Comparison of ENCODE assay signal across 9 cellular contexts in the genomic region with DNA sequence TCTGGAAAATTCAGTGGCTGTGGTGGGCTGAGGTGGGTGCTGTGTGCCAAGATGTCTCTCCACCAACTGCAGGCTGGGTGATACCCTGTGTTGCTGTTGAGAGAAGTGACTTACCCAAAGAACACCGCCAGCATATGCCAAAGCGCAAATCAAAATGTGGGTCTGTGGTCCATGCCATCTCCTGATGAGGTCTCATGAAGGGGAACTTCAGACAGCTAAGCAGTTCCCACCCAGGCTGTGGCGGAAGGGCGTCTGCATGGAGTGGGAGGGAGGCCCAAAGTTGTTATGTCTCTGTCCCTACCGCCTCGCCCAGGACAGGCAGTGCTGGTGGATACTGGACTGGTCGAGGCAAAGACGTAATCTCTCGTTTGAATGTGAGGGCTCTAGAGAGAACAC.
DNase-seq lines count a peak whose midpoint lies in the region; ATAC-seq, FAIRE-seq and TF ChIP-seq lines count a peak whose summit lies in the region.
"Had no signal": no experiment of that assay in that cellular context is flagged by ENCODE, and none has a peak within 500 bp of the region (broad histone marks: within the 10 kb centered on the region; RNA-seq: fewer than 3 reads in every experiment).

No MANE protein-coding gene starts in this region.

- H2AK5ac ChIP-seq in IMR-90 (ENCODE audit: low read depth, low read length) = peak overlapping the region; percentile 76

- no peaks in the 10 kb centered on the region for H3K36me3 ChIP-seq in CD8-positive, alpha-beta T cell (ENCODE audit: insufficient read depth, low read length)
- H3K36me3 ChIP-seq in IMR-90 (ENCODE audit: control insufficient read depth, insufficient read depth, low read length) (no peaks in the 10 kb centered on the region), K562 (ENCODE audit: control insufficient read depth, insufficient read depth, low read length) (no peaks in the 10 kb centered on the region)

- in situ Hi-C loops in IMR-90 (cut with MboI; ENCODE audit: low sequenced_read_pairs) = no loop called here
- in situ Hi-C loops in K562 (cut with MboI) = no loop called here

- ATAC-seq in CD8-positive, alpha-beta T cell = peak; percentile 25
- ATAC-seq in IMR-90 (ENCODE audit: low read depth) (no peak), K562 (no peak), GM18907 (IDR thresholded peaks at IDR 0.05; ENCODE audit: unreplicated experiment) (no peak)
- ATAC-seq in naive thymus-derived CD8-positive, alpha-beta T cell = peak; percentile 16 to 17

- no peak overlapping the region for H4K5ac ChIP-seq in IMR-90 (ENCODE audit: low read depth, low read length)

- H2AFZ ChIP-seq in IMR-90 (replicated peaks; ENCODE audit: low read length, poor library complexity) = peak overlapping the region; percentile 82
- H2AFZ ChIP-seq in K562 (ENCODE audit: low read depth, low read length) = 0 out of 2 replicates have a peak overlapping the region, but pooled peaks have one; percentile 32

- H2BK120ac ChIP-seq in IMR-90 (ENCODE audit: low read depth, low read length) = peak overlapping the region; percentile 56; the same call in 1 of the 2 replicates

- H3K4me1 ChIP-seq in CD8-positive, alpha-beta T cell (ENCODE audit: insufficient read depth, low read length) = peaks cover 24% of the 10 kb centered on the region
- H3K4me1 ChIP-seq in IMR-90 (ENCODE audit: control insufficient read depth, insufficient read depth, low read length) = peaks cover 6% of the 10 kb centered on the region; the same call in 1 of the 2 replicates
- peaks cover 52 to 56% of the 10 kb centered on the region in 2 experiments for H3K4me1 ChIP-seq in K562 (replicated peaks in 1 of 2; ENCODE audit: control insufficient read depth in 2 of 2, insufficient read depth in 2 of 2, low read length in 2 of 2)

- intact Hi-C loops in CD8-positive, alpha-beta T cell (cut with DNase I, micrococcal nuclease) = loop anchor here in 1 of 2 experiments (10.0 kb wide), 1 partner anchor 73 kb away; a partner anchor contains a TSS
- intact Hi-C loops in IMR-90 (cut with micrococcal nuclease) (no loop called here), K562 (cut with micrococcal nuclease) (loop anchor here (5.0 kb wide), 1 partner anchor 70 kb away; a partner anchor contains a TSS), dorsolateral prefrontal cortex (cut with DNase I) (no loop called here)

- H3K36me3 Mint-ChIP-seq in CD8-positive, alpha-beta T cell = peaks cover 31% of the 10 kb centered on the region
- peaks cover 4 to 27% (median 14%) of the 10 kb centered on the region in 3 donors for H3K36me3 Mint-ChIP-seq in naive thymus-derived CD8-positive, alpha-beta T cell

- H2BK5ac ChIP-seq in IMR-90 (ENCODE audit: low read depth, low read length, poor library complexity, severe bottlenecking) = peak overlapping the region; percentile 74

- H3K27ac Mint-ChIP-seq in CD8-positive, alpha-beta T cell = peak overlapping the region; percentile 91
- H3K27ac Mint-ChIP-seq in naive thymus-derived CD8-positive, alpha-beta T cell = peak overlapping the region; percentile 0 to 97 (median 86)

- peaks cover 0 to 11% of the 10 kb centered on the region in 2 experiments; a peak in 2 of 4 replicates for H3K79me1 ChIP-seq in IMR-90 (ENCODE audit: low read depth in 1 of 2, low read length in 2 of 2)

- H3K18ac ChIP-seq in IMR-90 (ENCODE audit: low read depth, low read length) = no peak overlapping the region

- H3K4me3 ChIP-seq in CD8-positive, alpha-beta T cell (ENCODE audit: low read depth, low read length) = no peak overlapping the region
- H3K4me3 ChIP-seq in IMR-90 (ENCODE audit: insufficient read depth, low read depth, low read length) (no peak overlapping the region), K562 (no peak overlapping the region), dorsolateral prefrontal cortex (no peak overlapping the region)
- H3K4me3 ChIP-seq: SK-N-MC had no signal

- H3K9me3 ChIP-seq in CD8-positive, alpha-beta T cell (ENCODE audit: low read length) = no peaks in the 10 kb centered on the region
- H3K9me3 ChIP-seq in IMR-90 (ENCODE audit: control insufficient read depth, insufficient read depth, low read length) (no peaks in the 10 kb centered on the region), K562 (replicated peaks; ENCODE audit: control insufficient read depth, insufficient read depth, low read depth, low read length) (no peaks in the 10 kb centered on the region)

- TF ChIP-seq CTCF in CD8-positive, alpha-beta T cell (IDR thresholded peaks at IDR 0.05) = no peak
- no peak for TF ChIP-seq CTCF in IMR-90 (conservative IDR thresholded peaks at IDR 0.05; ENCODE audit: low read depth, low read length)
- no peak for TF ChIP-seq CTCF in K562 (IDR thresholded peaks at IDR 0.05 in 2 of 3, conservative IDR thresholded peaks at IDR 0.05 in 1 of 3; ENCODE audit: insufficient read depth in 2 of 3, low read depth in 1 of 3, low read length in 3 of 3)
- no peak for TF ChIP-seq CTCF in dorsolateral prefrontal cortex (IDR thresholded peaks at IDR 0.05 in 54 of 56, conservative IDR thresholded peaks at IDR 0.05 in 2 of 56; ENCODE audit: low read depth in 1 of 56, partially characterized antibody in 56 of 56)

- peak overlapping the region; percentile 52 to 75; a peak in 3 of 4 replicates for H4K8ac ChIP-seq in IMR-90 (ENCODE audit: low read depth in 2 of 2, low read length in 2 of 2)

- BruUV-seq in IMR-90 (replicated peaks; lab: Mats Ljungman, UMichigan) = no TSS peak
- BruUV-seq in K562 (replicated peaks; lab: Mats Ljungman, UMichigan) = no TSS peak

- H3K4ac ChIP-seq in IMR-90 (ENCODE audit: low read depth, low read length) = peak overlapping the region; percentile 66

- H3K4me2 ChIP-seq in IMR-90 (ENCODE audit: low read depth, low read length) (no peak overlapping the region), K562 (ENCODE audit: insufficient read depth, low read length) (peak overlapping the region; percentile 38; the same call in 1 of the 2 replicates)

- H3K27me3 ChIP-seq in CD8-positive, alpha-beta T cell (ENCODE audit: insufficient read depth, low read length) = no peaks in the 10 kb centered on the region
- no peaks in the 10 kb centered on the region for H3K27me3 ChIP-seq in IMR-90 (ENCODE audit: control insufficient read depth, insufficient read depth, low read length)
- H3K27me3 ChIP-seq in K562 (ENCODE audit: control insufficient read depth in 2 of 2, insufficient read depth in 2 of 2, low read length in 2 of 2) = no peaks in the 10 kb centered on the region
- no peaks in the 10 kb centered on the region for H3K27me3 ChIP-seq in dorsolateral prefrontal cortex

- H2BK20ac ChIP-seq in IMR-90 (ENCODE audit: low read depth, low read length) = 0 out of 2 replicates have a peak overlapping the region, but pooled peaks have one; percentile 36

- no peak for TF ChIP-seq EP300 in K562 (IDR thresholded peaks at IDR 0.05; ENCODE audit: low read length)

- H3K14ac ChIP-seq in IMR-90 (replicated peaks; ENCODE audit: low read depth, low read length) = peak overlapping the region; percentile 44; the same call in 1 of the 2 replicates

- FAIRE-seq in K562 (lab: Jason Lieb, UNC) = no peak

- peak overlapping the region; percentile 53 for H4K91ac ChIP-seq in IMR-90 (ENCODE audit: insufficient read depth, low read depth, low read length)

- H3K27ac ChIP-seq in CD8-positive, alpha-beta T cell (ENCODE audit: low read depth, low read length) = no peak overlapping the region
- H3K27ac ChIP-seq in IMR-90 (ENCODE audit: insufficient read depth, low read length) = no peak overlapping the region
- peak overlapping the region; percentile 93 for H3K27ac ChIP-seq in K562 (ENCODE audit: extremely low read depth, low read depth, low read length)
- H3K27ac ChIP-seq in dorsolateral prefrontal cortex = peak overlapping the region in 4 of 59 donors; percentile 3 to 35 (median 7)
- H3K27ac ChIP-seq: SK-N-MC had no signal

- peak overlapping the region; percentile 16; the same call in 1 of the 3 replicates for H2BK15ac ChIP-seq in IMR-90 (ENCODE audit: low read depth, low read length)

- H3K9ac ChIP-seq in IMR-90 (ENCODE audit: low read depth, low read length) (no peak overlapping the region), K562 (ENCODE audit: insufficient read depth in 1 of 2, low read depth in 2 of 2, low read length in 2 of 2) (peak overlapping the region; percentile 69 to 83; a peak in 3 of 4 replicates)

- no peak overlapping the region for H3K23ac ChIP-seq in IMR-90 (ENCODE audit: low read depth, low read length)

- H4K20me1 ChIP-seq in IMR-90 (ENCODE audit: insufficient read depth, low read length) (no peaks in the 10 kb centered on the region), K562 (replicated peaks; ENCODE audit: control insufficient read depth, insufficient read depth, low read length) (no peaks in the 10 kb centered on the region)

- 93% methylated on average over 8 of the region's 9 CpGs; no CpG with 5 or more reads in 1 of the 2 experiments for WGBS in IMR-90 (ENCODE audit: extremely low coverage in 2 of 2, insufficient read length in 1 of 2), 2 experiments
- 66% methylated on average over 7 of the region's 9 CpGs for WGBS in K562 (ENCODE audit: insufficient coverage, low coverage, missing lambda C conversion rate)

- H3K9me1 ChIP-seq in IMR-90 (ENCODE audit: insufficient read depth, low read length) (peaks cover 21% of the 10 kb centered on the region), K562 (ENCODE audit: control insufficient read depth, insufficient read depth, low read length) (no peaks in the 10 kb centered on the region)

- no peak for TF ChIP-seq POLR2A in IMR-90 (IDR thresholded peaks at IDR 0.05; ENCODE audit: low read depth, low read length)
- no peak for TF ChIP-seq POLR2A in K562 (conservative IDR thresholded peaks at IDR 0.05)
- TF ChIP-seq POLR2A in erythroblast (IDR thresholded peaks at IDR 0.05; ENCODE audit: low read length) = no peak

- TF ChIP-seq RAD21 in IMR-90 (IDR thresholded peaks at IDR 0.05; ENCODE audit: low read length) = no peak
- no peak for TF ChIP-seq RAD21 in K562 (CRISPR knock-in tag; conservative IDR thresholded peaks at IDR 0.05 in 1 of 2, IDR thresholded peaks at IDR 0.05 in 1 of 2)

- POLR2A ChIA-PET in CD8-positive, alpha-beta T cell (lab: Charles Lee) = interaction anchor here (0.8 to 0.9 kb wide), 2 partner anchors 8 to 198 kb away, joined by 3 read pairs; no protein-coding TSS in a partner anchor
- POLR2A ChIA-PET in IMR-90 (lab: Charles Lee; ENCODE audit: unreplicated experiment) = no interaction called here
- POLR2A ChIA-PET in K562 (lab: Yijun Ruan, JAX) = interaction anchor here (0.6 to 2.7 kb wide), 7 partner anchors 10 to 343 kb away, joined by 3 to 11 read pairs (median 4); no protein-coding TSS in a partner anchor
- POLR2A ChIA-PET in naive thymus-derived CD8-positive, alpha-beta T cell (lab: Charles Lee) = no interaction called here

- peak overlapping the region; percentile 18 for H3K4me3 Mint-ChIP-seq in CD8-positive, alpha-beta T cell
- peak overlapping the region in 8 of 10 donors; percentile 39 to 81 (median 57) for H3K4me3 Mint-ChIP-seq in naive thymus-derived CD8-positive, alpha-beta T cell

- CTCF ChIA-PET in CD8-positive, alpha-beta T cell (lab: Charles Lee) = interaction anchor here (0.6 kb wide), 1 partner anchor 25 kb away, joined by 3 read pairs; no protein-coding TSS in a partner anchor
- CTCF ChIA-PET in IMR-90 (lab: Yijun Ruan, JAX) (interaction anchor here (0.8 kb wide), 1 partner anchor 62 kb away, joined by 4 read pairs; no protein-coding TSS in a partner anchor), K562 (lab: Yijun Ruan, JAX; ENCODE audit: low intra/inter-chr PET ratio) (no interaction called here)

- H3K4me1 Mint-ChIP-seq in CD8-positive, alpha-beta T cell (ENCODE audit: low read depth) = peaks cover 29% of the 10 kb centered on the region
- H3K4me1 Mint-ChIP-seq in naive thymus-derived CD8-positive, alpha-beta T cell = peaks cover 28 to 47% (median 39%) of the 10 kb centered on the region in 4 donors

- H3K27me3 Mint-ChIP-seq in CD8-positive, alpha-beta T cell (ENCODE audit: low read depth) = no peaks in the 10 kb centered on the region
- peaks cover 0 to 9% (median 0%) of the 10 kb centered on the region in 5 donors for H3K27me3 Mint-ChIP-seq in naive thymus-derived CD8-positive, alpha-beta T cell

- dilution Hi-C loops in IMR-90 (cut with HindIII; ENCODE audit: low sequenced_read_pairs, unreplicated experiment) = no loop called here

- no peak for DNase-seq in CD8-positive, alpha-beta T cell
- DNase-seq in IMR-90 (no peak), K562 (ENCODE audit: extremely low read depth in 1 of 4, low spot score in 3 of 4) (no peak), dorsolateral prefrontal cortex (no peak), erythroblast (lab: John Stamatoyannopoulos, UW) (no peak)
- DNase-seq in naive thymus-derived CD8-positive, alpha-beta T cell = no peak
- no peak for DNase-seq in stimulated activated CD8-positive, alpha-beta memory T cell treated with anti-CD3 and anti-CD28 coated beads, Interleukin-4, amount 100 ng/mL, for 48 hours

- no peak overlapping the region for H3K56ac ChIP-seq in IMR-90 (ENCODE audit: extremely low read depth, insufficient read depth, low read length)

- peak overlapping the region; percentile 90 for H2AK9ac ChIP-seq in IMR-90 (replicated peaks; ENCODE audit: low read depth, low read length, poor library complexity)

- H3K9me3 Mint-ChIP-seq in CD8-positive, alpha-beta T cell = no peaks in the 10 kb centered on the region
- H3K9me3 Mint-ChIP-seq in naive thymus-derived CD8-positive, alpha-beta T cell = peaks cover 0 to 5% (median 0%) of the 10 kb centered on the region in 9 donors

- peaks cover 10% of the 10 kb centered on the region; the same call in 1 of the 3 replicates for H3K79me2 ChIP-seq in K562 (ENCODE audit: control insufficient read depth, insufficient read depth, low read length)

Comparison
In these comparisons a context has a peak if more than half of its experiments do, and no peak if none do; other contexts are left out.
1. ATAC-seq: peak in CD8-positive, alpha-beta T cell (single experiment) and naive thymus-derived CD8-positive, alpha-beta T cell (2 of 2); none in IMR-90 (single experiment), K562 (single experiment) and GM18907 (single experiment).
2. POLR2A ChIA-PET loops: an anchor here in CD8-positive, alpha-beta T cell (0.8 to 0.9 kb wide) and K562 (0.6 to 2.7 kb wide); none called in IMR-90 and naive thymus-derived CD8-positive, alpha-beta T cell.